In the genomic region with DNA sequence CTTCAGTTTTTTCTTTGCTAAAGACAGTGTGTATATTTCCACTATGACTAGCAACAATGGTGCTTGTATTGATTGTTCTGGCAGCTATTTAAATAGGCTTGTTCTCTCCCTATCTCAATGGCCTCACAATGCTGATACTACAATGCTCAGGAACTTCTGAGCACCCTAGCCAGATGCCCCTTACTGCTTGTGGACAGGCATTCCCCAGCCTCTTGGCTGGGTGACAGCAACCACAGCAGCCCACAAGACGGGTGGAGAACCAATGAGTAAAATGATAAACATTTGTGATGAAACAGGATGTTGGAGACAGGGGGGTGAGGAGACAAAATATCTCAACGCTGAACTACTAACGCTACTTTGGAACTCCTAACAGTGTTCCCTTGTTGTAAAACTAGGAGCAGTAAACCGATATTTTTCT, we compare ENCODE assay signal across 8 cellular contexts. TPM values are rescaled to one million over a fixed set of nuclear protein-coding genes. Genes with fewer than 3 reads are reported as not detected.
DNase-seq lines count a peak whose midpoint lies in the region; ATAC-seq and TF ChIP-seq lines count a peak whose summit lies in the region.

No MANE protein-coding gene starts in this region.

- H3K4me3 ChIP-seq in Peyer's patch, result no peak overlapping the region

- H3K27me3 ChIP-seq in Peyer's patch, result no peaks in the 10 kb centered on the region

- H3K36me3 ChIP-seq in Peyer's patch, result no peaks in the 10 kb centered on the region

- TF ChIP-seq CTCF in Peyer's patch (IDR thresholded peaks at IDR 0.05), result no peak

- peak overlapping the region; percentile 40 to 65 (median 58) for H3K27ac ChIP-seq in Peyer's patch

- peak; percentile 72 for DNase-seq in NCI-H2107 treated with DMSO at 0.1 percent for 48 hours (lab: John Stamatoyannopoulos, UW; ENCODE audit: unreplicated experiment)
- DNase-seq in NCI-H2107 (lab: John Stamatoyannopoulos, UW), result no peak
- peak in 2 of 3 donors; percentile 77 to 85 for DNase-seq in Peyer's patch
- DNase-seq in activated effector memory CD4-positive, alpha-beta T cell treated with Interleukin-2 at 50 U/mL for 16 hours, result peak; percentile 69
- peak; percentile 81 for DNase-seq in cardiac septum (ENCODE audit: low spot score)
- peak; percentile 69 for DNase-seq in stimulated activated CD4-positive, alpha-beta T cell treated with anti-CD3 and anti-CD28 coated beads, Interleukin-15, amount 100 ng/mL, for 24 hours
- DNase-seq in NCI-H2081 (lab: John Stamatoyannopoulos, UW), result no peak

- H3K4me1 ChIP-seq in Peyer's patch, result peaks cover 0 to 4% (median 0%) of the 10 kb centered on the region in 4 donors

- peak in 1 of 2 donors; percentile 39 for TF ChIP-seq POLR2A in Peyer's patch (IDR thresholded peaks at IDR 0.05)

- intact Hi-C loops in cardiac septum (cut with DNase I), result loop anchor here (2.0 kb wide), 1 partner anchor 24 kb away; no protein-coding TSS in a partner anchor

- no peaks in the 10 kb centered on the region for H3K9me3 ChIP-seq in Peyer's patch

- peak; percentile 69 for ATAC-seq in HG03103 (IDR thresholded peaks at IDR 0.05; ENCODE audit: low read depth, unreplicated experiment)

RNA-seq across cellular contexts. Expression of gene HIVEP2, which starts 42.3 kb away (rescaled TPM):
- 10 to 100 TPM; 14.4 to 35.5 (median 19.5) TPM for total RNA-seq in Peyer's patch
- total RNA-seq in cardiac septum, result 25.7 TPM

Comparison
In these comparisons a context has a peak if more than half of its experiments do, and no peak if none do; other contexts are left out.
1. DNase-seq: peak in NCI-H2107 treated with DMSO at 0.1 percent for 48 hours (single experiment), Peyer's patch (2 of 3), activated effector memory CD4-positive, alpha-beta T cell treated with Interleukin-2 at 50 U/mL for 16 hours (single experiment), cardiac septum (single experiment) and stimulated activated CD4-positive, alpha-beta T cell treated with anti-CD3 and anti-CD28 coated beads, Interleukin-15, amount 100 ng/mL, for 24 hours (single experiment); none in NCI-H2107 (single experiment) and NCI-H2081 (0 of 2).